In the genomic region with DNA sequence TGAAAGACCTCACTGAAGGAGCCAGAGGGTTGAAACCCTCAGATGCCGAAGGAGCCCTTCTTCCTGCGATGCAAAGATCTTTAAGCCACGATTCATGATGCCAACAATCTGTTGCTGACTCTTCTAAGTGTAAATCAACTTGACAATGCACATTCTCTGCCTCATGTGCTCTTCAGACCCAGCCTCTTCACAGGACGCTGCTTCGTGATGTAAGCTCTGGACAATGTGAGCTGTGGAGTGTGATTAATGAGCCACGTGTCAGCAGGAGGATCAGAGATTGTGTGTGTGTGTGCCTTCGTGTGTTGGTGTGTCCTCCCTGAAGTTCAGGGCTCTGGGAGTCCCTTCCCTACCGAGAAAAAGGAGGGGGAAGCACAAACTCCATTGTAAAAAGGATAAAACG, we compare ENCODE assay signal across 1 cellular context.
TF ChIP-seq lines count a peak whose summit lies in the region.

No MANE protein-coding gene starts in this region.

TF ChIP-seq in SK-N-SH, 30 proteins besides CTCF, POLR2A, EP300 and RAD21 (continued from another document):
- TF ChIP-seq, protein P1, sequence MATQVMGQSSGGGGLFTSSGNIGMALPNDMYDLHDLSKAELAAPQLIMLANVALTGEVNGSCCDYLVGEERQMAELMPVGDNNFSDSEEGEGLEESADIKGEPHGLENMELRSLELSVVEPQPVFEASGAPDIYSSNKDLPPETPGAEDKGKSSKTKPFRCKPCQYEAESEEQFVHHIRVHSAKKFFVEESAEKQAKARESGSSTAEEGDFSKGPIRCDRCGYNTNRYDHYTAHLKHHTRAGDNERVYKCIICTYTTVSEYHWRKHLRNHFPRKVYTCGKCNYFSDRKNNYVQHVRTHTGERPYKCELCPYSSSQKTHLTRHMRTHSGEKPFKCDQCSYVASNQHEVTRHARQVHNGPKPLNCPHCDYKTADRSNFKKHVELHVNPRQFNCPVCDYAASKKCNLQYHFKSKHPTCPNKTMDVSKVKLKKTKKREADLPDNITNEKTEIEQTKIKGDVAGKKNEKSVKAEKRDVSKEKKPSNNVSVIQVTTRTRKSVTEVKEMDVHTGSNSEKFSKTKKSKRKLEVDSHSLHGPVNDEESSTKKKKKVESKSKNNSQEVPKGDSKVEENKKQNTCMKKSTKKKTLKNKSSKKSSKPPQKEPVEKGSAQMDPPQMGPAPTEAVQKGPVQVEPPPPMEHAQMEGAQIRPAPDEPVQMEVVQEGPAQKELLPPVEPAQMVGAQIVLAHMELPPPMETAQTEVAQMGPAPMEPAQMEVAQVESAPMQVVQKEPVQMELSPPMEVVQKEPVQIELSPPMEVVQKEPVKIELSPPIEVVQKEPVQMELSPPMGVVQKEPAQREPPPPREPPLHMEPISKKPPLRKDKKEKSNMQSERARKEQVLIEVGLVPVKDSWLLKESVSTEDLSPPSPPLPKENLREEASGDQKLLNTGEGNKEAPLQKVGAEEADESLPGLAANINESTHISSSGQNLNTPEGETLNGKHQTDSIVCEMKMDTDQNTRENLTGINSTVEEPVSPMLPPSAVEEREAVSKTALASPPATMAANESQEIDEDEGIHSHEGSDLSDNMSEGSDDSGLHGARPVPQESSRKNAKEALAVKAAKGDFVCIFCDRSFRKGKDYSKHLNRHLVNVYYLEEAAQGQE (IDR thresholded peaks at IDR 0.05; ENCODE audit: low read depth, low read length): no peak
- TF ChIP-seq MEF2A (IDR thresholded peaks at IDR 0.05; ENCODE audit: borderline replicate concordance, low read depth): no peak
- TF ChIP-seq, protein P2, sequence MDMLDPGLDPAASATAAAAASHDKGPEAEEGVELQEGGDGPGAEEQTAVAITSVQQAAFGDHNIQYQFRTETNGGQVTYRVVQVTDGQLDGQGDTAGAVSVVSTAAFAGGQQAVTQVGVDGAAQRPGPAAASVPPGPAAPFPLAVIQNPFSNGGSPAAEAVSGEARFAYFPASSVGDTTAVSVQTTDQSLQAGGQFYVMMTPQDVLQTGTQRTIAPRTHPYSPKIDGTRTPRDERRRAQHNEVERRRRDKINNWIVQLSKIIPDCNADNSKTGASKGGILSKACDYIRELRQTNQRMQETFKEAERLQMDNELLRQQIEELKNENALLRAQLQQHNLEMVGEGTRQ (IDR thresholded peaks at IDR 0.05; ENCODE audit: borderline replicate concordance, low read depth, low read length): no peak
